In genomic region chr22:29457730-29458129, GRCh38 we compare ENCODE assay signal across 8 cellular contexts. TPM values are rescaled to one million over a fixed set of nuclear protein-coding genes. Genes with fewer than 3 reads are reported as not detected.
DNase-seq lines count a peak whose midpoint lies in the region; ATAC-seq, FAIRE-seq and TF ChIP-seq lines count a peak whose summit lies in the region.

No MANE protein-coding gene starts in this region.

- no peak overlapping the region for H3K4me2 ChIP-seq in endothelial cell of umbilical vein (ENCODE audit: insufficient read depth, low read length)

- H3K4me1 ChIP-seq in endothelial cell of umbilical vein (ENCODE audit: control insufficient read depth, extremely low read depth, insufficient read depth, low read length), result no peaks in the 10 kb centered on the region
- no peaks in the 10 kb centered on the region for H3K4me1 ChIP-seq in small intestine (ENCODE audit: control insufficient read depth in 2 of 2, insufficient read depth in 1 of 2, low read depth in 1 of 2, low read length in 1 of 2)

- H4K20me1 ChIP-seq in endothelial cell of umbilical vein (replicated peaks; ENCODE audit: control insufficient read depth, extremely low read depth, insufficient read depth, low read length), result no peaks in the 10 kb centered on the region

- H3K27ac ChIP-seq in endothelial cell of umbilical vein (ENCODE audit: insufficient read depth, low read depth, low read length) (no peak overlapping the region), small intestine (ENCODE audit: low read depth in 1 of 2, low read length in 1 of 2) (no peak overlapping the region)

- CTCF ChIA-PET in Calu3 (lab: Charles Lee) (interaction anchor here (1.0 kb wide), 1 partner anchor 10 kb away, joined by 4 read pairs; no protein-coding TSS in a partner anchor), endothelial cell of umbilical vein (lab: Charles Lee) (interaction anchor here (1.0 to 1.5 kb wide), 2 partner anchors 12 to 13 kb away, joined by 5 to 9 read pairs; no protein-coding TSS in a partner anchor)

- H3K36me3 Mint-ChIP-seq in Calu3 (ENCODE audit: insufficient read depth, unreplicated experiment), result no peaks in the 10 kb centered on the region

- no peak overlapping the region for H3K9ac ChIP-seq in endothelial cell of umbilical vein (replicated peaks; ENCODE audit: extremely low read depth, insufficient read depth, low read length)

- no peaks in the 10 kb centered on the region for H3K27me3 ChIP-seq in endothelial cell of umbilical vein (ENCODE audit: control insufficient read depth in 2 of 2, insufficient read depth in 2 of 2, low read length in 2 of 2)
- no peaks in the 10 kb centered on the region for H3K27me3 ChIP-seq in small intestine (ENCODE audit: control insufficient read depth in 2 of 2, insufficient read depth in 2 of 2, low read length in 2 of 2)

- no peaks in the 10 kb centered on the region for H3K9me3 Mint-ChIP-seq in Calu3 (ENCODE audit: low read depth, unreplicated experiment)

- H3K9me1 ChIP-seq in endothelial cell of umbilical vein (replicated peaks; ENCODE audit: control insufficient read depth, extremely low read depth, insufficient read depth, low read length), result no peaks in the 10 kb centered on the region

- H3K4me3 ChIP-seq in endothelial cell of umbilical vein (replicated peaks in 1 of 3; ENCODE audit: insufficient read depth in 1 of 3, low read depth in 1 of 3, low read length in 3 of 3) (no peak overlapping the region), small intestine (ENCODE audit: low read depth in 1 of 2, low read length in 2 of 2) (no peak overlapping the region)

- no peak overlapping the region for H3K4me3 Mint-ChIP-seq in Calu3 (ENCODE audit: low read depth, unreplicated experiment)

- H3K79me2 ChIP-seq in endothelial cell of umbilical vein (ENCODE audit: control insufficient read depth, insufficient read depth, low read length), result no peaks in the 10 kb centered on the region

- dilution Hi-C loops in endothelial cell of umbilical vein (cut with MboI; ENCODE audit: extremely low pct_ligation_motif_present, low sequenced_read_pairs), result no loop called here

- intact Hi-C loops in Calu3 (cut with micrococcal nuclease; ENCODE audit: unreplicated experiment), result no loop called here
- intact Hi-C loops in endothelial cell of umbilical vein (cut with micrococcal nuclease), result no loop called here

- peak overlapping the region; percentile 62 for H2AFZ ChIP-seq in endothelial cell of umbilical vein (ENCODE audit: low read depth, low read length)

- TF ChIP-seq CTCF in Calu3 (IDR thresholded peaks at IDR 0.05; ENCODE audit: unreplicated experiment) (no peak), endothelial cell of umbilical vein (IDR thresholded peaks at IDR 0.05; ENCODE audit: extremely low read depth in 1 of 2, insufficient read depth in 1 of 2, low read depth in 1 of 2, low read length in 2 of 2) (no peak)

- BruUV-seq in Calu3 (replicated peaks; lab: Mats Ljungman, UMichigan) (no TSS peak), endothelial cell of umbilical vein (replicated peaks; lab: Mats Ljungman, UMichigan) (no TSS peak)

- no peaks in the 10 kb centered on the region for H3K27me3 Mint-ChIP-seq in Calu3 (ENCODE audit: unreplicated experiment)

- 30 to 34% (median 34%) methylated on average over 4 of the region's 4 CpGs for WGBS in small intestine, 3 donors

- FAIRE-seq in endothelial cell of umbilical vein (lab: Jason Lieb, UNC), result peak; percentile 85
- FAIRE-seq in small intestine (lab: Jason Lieb, UNC), result no peak

- TF ChIP-seq POLR2A in endothelial cell of umbilical vein (IDR thresholded peaks at IDR 0.05; ENCODE audit: low read depth, low read length), result no peak

- H3K36me3 ChIP-seq in endothelial cell of umbilical vein (ENCODE audit: control insufficient read depth in 2 of 2, extremely low read depth in 1 of 2, insufficient read depth in 2 of 2, low read length in 2 of 2), result no peaks in the 10 kb centered on the region
- H3K36me3 ChIP-seq in small intestine (ENCODE audit: control insufficient read depth in 2 of 2, insufficient read depth in 2 of 2, low read length in 2 of 2), result no peaks in the 10 kb centered on the region

- no peaks in the 10 kb centered on the region for H3K4me1 Mint-ChIP-seq in Calu3 (ENCODE audit: low read depth, unreplicated experiment)

- H3K27ac Mint-ChIP-seq in Calu3 (ENCODE audit: unreplicated experiment), result no peak overlapping the region

- POLR2A ChIA-PET in endothelial cell of umbilical vein (lab: Charles Lee), result no interaction called here

- peak; percentile 51 for DNase-seq in Calu3
- DNase-seq in OCI-M1 (lab: John Stamatoyannopoulos, UW), result peak; percentile 54
- peak; percentile 37 for DNase-seq in endothelial cell of umbilical vein (ENCODE audit: low read depth, low spot score)
- peak; percentile 43 for DNase-seq in small intestine
- no peak for DNase-seq in stimulated activated naive CD4-positive, alpha-beta T cell treated with Interleukin-2 at 50 U/mL for 16 hours (lab: John Stamatoyannopoulos, UW)

- H3K9me3 ChIP-seq in endothelial cell of umbilical vein (replicated peaks; ENCODE audit: control insufficient read depth, insufficient read depth, low read length) (no peaks in the 10 kb centered on the region), small intestine (ENCODE audit: control insufficient read depth, low read depth) (no peaks in the 10 kb centered on the region)

- ATAC-seq in GM19351 (IDR thresholded peaks at IDR 0.05; ENCODE audit: unreplicated experiment) (peak; percentile 39), HG03280 (IDR thresholded peaks at IDR 0.05; ENCODE audit: unreplicated experiment) (no peak), HG03565 (IDR thresholded peaks at IDR 0.05; ENCODE audit: unreplicated experiment) (no peak)

TF ChIP-seq in endothelial cell of umbilical vein, 7 proteins besides CTCF, POLR2A, EP300 and RAD21:
- no peak for TF ChIP-seq JUN (IDR thresholded peaks at IDR 0.05; ENCODE audit: borderline replicate concordance, insufficient read depth, insufficient read length, low read depth)
- TF ChIP-seq POLR2AphosphoS5 (IDR thresholded peaks at IDR 0.05; ENCODE audit: insufficient read depth, low read depth, low read length), result no peak
- TF ChIP-seq MYC (IDR thresholded peaks at IDR 0.05; ENCODE audit: low read depth, low read length), result no peak
- TF ChIP-seq EZH2 (IDR thresholded peaks at IDR 0.05; ENCODE audit: borderline replicate concordance, low read depth, low read length, severe bottlenecking), result no peak
- TF ChIP-seq GATA2 (IDR thresholded peaks at IDR 0.05; ENCODE audit: insufficient read depth, insufficient read length, low read depth, low read length), result no peak
- TF ChIP-seq, protein P1, sequence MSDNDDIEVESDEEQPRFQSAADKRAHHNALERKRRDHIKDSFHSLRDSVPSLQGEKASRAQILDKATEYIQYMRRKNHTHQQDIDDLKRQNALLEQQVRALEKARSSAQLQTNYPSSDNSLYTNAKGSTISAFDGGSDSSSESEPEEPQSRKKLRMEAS (IDR thresholded peaks at IDR 0.05; ENCODE audit: insufficient read depth, insufficient read length), result no peak
- no peak for TF ChIP-seq FOS (IDR thresholded peaks at IDR 0.05; ENCODE audit: borderline replicate concordance, insufficient read depth, low read length)

RNA-seq across cellular contexts. Expression of gene RFPL1, which starts 19.3 kb away (rescaled TPM):
- not detected in 2 replicates for total RNA-seq in Calu3 (2022)
- total RNA-seq in endothelial cell of umbilical vein, result not detected in 2 replicates
- polyA plus RNA-seq in endothelial cell of umbilical vein, result not detected in 2 replicates
- polyA plus RNA-seq in endothelial cell of umbilical vein (2011; cell fraction: cytosol; rRNA removed), result not detected in 2 replicates
- polyA plus RNA-seq in endothelial cell of umbilical vein (2011; cell fraction: nucleus; rRNA removed), result not detected in 2 replicates
- polyA plus RNA-seq in endothelial cell of umbilical vein (2012), result not detected in 2 replicates
- polyA minus RNA-seq in endothelial cell of umbilical vein, result not detected in 2 replicates
- polyA minus RNA-seq in endothelial cell of umbilical vein (2011; cell fraction: cytosol; rRNA and poly(A)+ RNA removed), result not detected
- not detected in 2 replicates for polyA minus RNA-seq in endothelial cell of umbilical vein (2011; cell fraction: nucleus; rRNA and poly(A)+ RNA removed)
- under 1 TPM in 1 of 3 donors, not detected in 2; 0.04 TPM for polyA plus RNA-seq in small intestine

RNA-seq across cellular contexts. Expression of gene NEFH, which starts 22.3 kb away (rescaled TPM):
- total RNA-seq in Calu3 (2022), result not detected in 2 replicates
- total RNA-seq in endothelial cell of umbilical vein, result 0.09 and 1.5 TPM in 2 replicates
- 0.33 and 0.59 TPM in 2 replicates for polyA plus RNA-seq in endothelial cell of umbilical vein
- polyA plus RNA-seq in endothelial cell of umbilical vein (2011; cell fraction: cytosol; rRNA removed), result 1.6 and 2.2 TPM in 2 replicates
- 0.84 and 1.4 TPM in 2 replicates for polyA plus RNA-seq in endothelial cell of umbilical vein (2011; cell fraction: nucleus; rRNA removed)
- 2.6 and 3.0 TPM in 2 replicates for polyA plus RNA-seq in endothelial cell of umbilical vein (2012)
- 0.70 and 0.74 TPM in 2 replicates for polyA minus RNA-seq in endothelial cell of umbilical vein
- polyA minus RNA-seq in endothelial cell of umbilical vein (2011; cell fraction: cytosol; rRNA and poly(A)+ RNA removed), result not detected
- 0.24 and 0.34 TPM in 2 replicates for polyA minus RNA-seq in endothelial cell of umbilical vein (2011; cell fraction: nucleus; rRNA and poly(A)+ RNA removed)
- 1 to 10 TPM in 1 of 3 donors, not detected in 2; 1.9 TPM for polyA plus RNA-seq in small intestine
